Comparison of ENCODE assay signal across 1 cellular context in the genomic region with DNA sequence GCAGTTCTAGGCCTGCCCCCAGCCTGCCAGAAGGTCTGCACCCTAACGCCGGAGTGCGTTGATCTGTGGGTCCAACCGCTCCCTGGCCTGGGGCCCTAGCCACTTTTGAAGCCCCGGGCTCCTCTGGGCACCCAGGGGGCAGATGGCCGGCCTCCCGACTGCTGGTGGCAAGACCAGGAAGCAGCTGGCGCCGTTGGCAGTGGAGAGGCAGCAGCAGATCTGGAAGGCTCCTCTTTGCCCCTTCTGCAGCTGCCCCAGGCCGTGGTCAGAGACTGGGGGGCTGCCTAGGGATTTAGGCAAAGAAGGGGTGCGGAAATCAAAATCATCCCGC.
TF ChIP-seq lines count a peak whose summit lies in the region.

No MANE protein-coding gene starts in this region.

TF ChIP-seq in GM12878, 131 proteins besides CTCF, POLR2A, EP300 and RAD21:
- 0 out of 2 replicates have a peak, but pooled peaks have one; percentile 0 for TF ChIP-seq YY1 (IDR thresholded peaks at IDR 0.05; ENCODE audit: low read depth, low read length)
- no peak for TF ChIP-seq EGR1 (IDR thresholded peaks at IDR 0.05; ENCODE audit: borderline replicate concordance in 1 of 2, low read depth in 2 of 2, low read length in 2 of 2)
- no peak for TF ChIP-seq MTA3 (IDR thresholded peaks at IDR 0.05; ENCODE audit: borderline replicate concordance, low read length)
